ENCODE assay signal across 8 cellular contexts in genomic region chr11:9573775-9574555, GRCh38. TPM values are rescaled to one million over a fixed set of nuclear protein-coding genes. Genes with fewer than 3 reads are reported as not detected.
DNase-seq lines count a peak whose midpoint lies in the region; ATAC-seq, FAIRE-seq and TF ChIP-seq lines count a peak whose summit lies in the region.

No MANE protein-coding gene starts in this region.

- ATAC-seq in GM18498 (IDR thresholded peaks at IDR 0.05; ENCODE audit: unreplicated experiment) (peak; percentile 9), HG03066 (IDR thresholded peaks at IDR 0.05; ENCODE audit: low read depth, unreplicated experiment) (peak; percentile 21)

- intact Hi-C loops in prostate gland (cut with DNase I) = loop anchor here (2.0 to 10.0 kb wide), 2 partner anchors 39 to 731 kb away; partner anchors contain the start of gene ADM

- no peaks in the 10 kb centered on the region for H3K9me3 ChIP-seq in prostate gland

- TF ChIP-seq POLR2A in prostate gland (IDR thresholded peaks at IDR 0.05) = no peak

- H3K4me3 ChIP-seq in AG10803 (ENCODE audit: low read length) = peak overlapping the region; percentile 88
- H3K4me3 ChIP-seq in prostate gland = peak overlapping the region; percentile 77

- no peak for FAIRE-seq in frontal cortex (lab: Jason Lieb, UNC)

- TF ChIP-seq CTCF in AG10803 (conservative IDR thresholded peaks at IDR 0.05; ENCODE audit: low read length) (no peak), prostate gland (IDR thresholded peaks at IDR 0.05) (no peak)

- DNase-seq in AG10803 (ENCODE audit: low read depth) = no peak
- DNase-seq in activated CD4-positive, alpha-beta T cell treated with anti-CD3 and anti-CD28 coated beads, Interleukin-2, amount 50 U/mL, for 4 hours = peak; percentile 10 to 24
- peak; percentile 35 to 44 for DNase-seq in frontal cortex (ENCODE audit: low spot score in 2 of 2)
- DNase-seq in prostate gland (ENCODE audit: low spot score) = no peak
- no peak for DNase-seq in AG08396 (ENCODE audit: low spot score)
- no peak for DNase-seq in middle frontal gyrus (ENCODE audit: extremely low spot score, low spot score)

- WGBS in prostate gland = under 1% methylated on average over 47 of the region's 114 CpGs

- H3K36me3 ChIP-seq in prostate gland = no peaks in the 10 kb centered on the region

- no peaks in the 10 kb centered on the region for H3K27me3 ChIP-seq in prostate gland (replicated peaks; ENCODE audit: insufficient read depth)

- H3K27ac ChIP-seq in prostate gland = peak overlapping the region; percentile 93 to 99

- peaks cover 5% of the 10 kb centered on the region for H3K4me1 ChIP-seq in prostate gland (replicated peaks)

RNA-seq across cellular contexts. Expression of gene WEE1, which starts 0.5 kb away (rescaled TPM):
- total RNA-seq in frontal cortex = 11.0 TPM
- 10 to 100 TPM; 31.0 to 33.1 TPM for total RNA-seq in prostate gland

Comparison
In these comparisons a context has a peak if more than half of its experiments do, and no peak if none do; other contexts are left out.
1. DNase-seq: peak in activated CD4-positive, alpha-beta T cell treated with anti-CD3 and anti-CD28 coated beads, Interleukin-2, amount 50 U/mL, for 4 hours (2 of 2) and frontal cortex (2 of 2); none in AG10803 (single experiment), prostate gland (single experiment), AG08396 (single experiment) and middle frontal gyrus (single experiment).